Comparison of ENCODE assay signal across 29 cellular contexts in genomic region chr2:189165656-189166380, GRCh38. TPM values are rescaled to one million over a fixed set of nuclear protein-coding genes. Genes with fewer than 3 reads are reported as not detected.
DNase-seq lines count a peak whose midpoint lies in the region; ATAC-seq and TF ChIP-seq lines count a peak whose summit lies in the region.
"Had no signal": no experiment of that assay in that cellular context is flagged by ENCODE, and none has a peak within 500 bp of the region (broad histone marks: within the 10 kb centered on the region; RNA-seq: fewer than 3 reads in every experiment).

No MANE protein-coding gene starts in this region.

- peaks cover 0 to 46% of the 10 kb centered on the region in 2 donors for H3K4me1 ChIP-seq in muscle layer of duodenum (ENCODE audit: control insufficient read depth in 1 of 2, insufficient read depth in 2 of 2, low read length in 2 of 2)
- peaks cover 0 to 96% (median 37%) of the 10 kb centered on the region in 4 donors for H3K4me1 ChIP-seq in tibial artery
- H3K4me1 ChIP-seq: colonic mucosa, neural progenitor cell, prostate gland had no signal

- H3K4me1 Mint-ChIP-seq in HFFc6 (ENCODE audit: low read depth): peaks cover 85% of the 10 kb centered on the region
- H3K4me1 Mint-ChIP-seq: activated naive CD8-positive, alpha-beta T cell treated with anti-CD3 and anti-CD28 coated beads, Interleukin-2, amount 10 ng/mL, durations not matched to agents 7 days and 5 days had no signal

- intact Hi-C loops in tibial artery (cut with DNase I; ENCODE audit: low total_unique reads): no loop called here

- H3K27me3 Mint-ChIP-seq in HFFc6 (ENCODE audit: insufficient read depth): no peaks in the 10 kb centered on the region
- H3K27me3 Mint-ChIP-seq: activated naive CD8-positive, alpha-beta T cell treated with anti-CD3 and anti-CD28 coated beads, Interleukin-2, amount 10 ng/mL, durations not matched to agents 7 days and 5 days; brain had no signal

- H3K9me3 ChIP-seq in muscle layer of duodenum (ENCODE audit: control insufficient read depth in 1 of 2, low read length in 2 of 2) (no peaks in the 10 kb centered on the region), tibial artery (no peaks in the 10 kb centered on the region)
- H3K9me3 ChIP-seq: colonic mucosa, heart left ventricle, prostate gland had no signal

- peak overlapping the region; percentile 32 for H3K27ac ChIP-seq in muscle layer of duodenum (ENCODE audit: low read length)
- H3K27ac ChIP-seq in tibial artery: peak overlapping the region; percentile 16 to 66
- H3K27ac ChIP-seq: colonic mucosa, neural progenitor cell, prostate gland, VCaP had no signal

- H3K4me3 ChIP-seq in astrocyte of the spinal cord (ENCODE audit: low read depth, low read length): no peak overlapping the region
- no peak overlapping the region for H3K4me3 ChIP-seq in muscle layer of duodenum (ENCODE audit: low read depth in 1 of 2, low read length in 2 of 2)
- H3K4me3 ChIP-seq in tibial artery: no peak overlapping the region
- H3K4me3 ChIP-seq: colonic mucosa, neural progenitor cell, prostate gland had no signal

- peak overlapping the region; percentile 76 for H3K4me3 Mint-ChIP-seq in HFFc6
- H3K4me3 Mint-ChIP-seq: activated naive CD8-positive, alpha-beta T cell treated with anti-CD3 and anti-CD28 coated beads, Interleukin-2, amount 10 ng/mL, durations not matched to agents 7 days and 5 days; neural progenitor cell; T-helper 1 cell treated with Interleukin-12 subunit alpha and Interleukin-12 subunit beta and Interleukin-4 antibody, amounts not matched to agents 30 μg/mL and 1 μg/mL, for 36 hours had no signal

- ATAC-seq in GM21825 (IDR thresholded peaks at IDR 0.05; ENCODE audit: unreplicated experiment) (no peak), GM19452 (IDR thresholded peaks at IDR 0.05; ENCODE audit: unreplicated experiment) (no peak)
- ATAC-seq: heart left ventricle, left colon had no signal

- H3K27me3 ChIP-seq in muscle layer of duodenum (ENCODE audit: low read depth, low read length) (no peaks in the 10 kb centered on the region), tibial artery (no peaks in the 10 kb centered on the region)
- H3K27me3 ChIP-seq: colonic mucosa, heart left ventricle, neural progenitor cell had no signal

- peak overlapping the region; percentile 82 for H3K27ac Mint-ChIP-seq in HFFc6
- H3K27ac Mint-ChIP-seq: activated naive CD8-positive, alpha-beta T cell treated with anti-CD3 and anti-CD28 coated beads, Interleukin-2, amount 10 ng/mL, durations not matched to agents 7 days and 5 days; activated T-helper 2 cell treated with anti-CD3 and anti-CD28 coated beads, Interferon-gamma antibody, Interleukin-2, Interleukin-4, amounts not matched to agents 10 μg/mL and 5 μg/mL and 100 μg/mL, durations not matched to agents 14 hours and 24 hours and 36 hours; neural progenitor cell; T-helper 1 cell treated with Interleukin-12 subunit alpha and Interleukin-12 subunit beta and Interleukin-4 antibody, amounts not matched to agents 30 μg/mL and 1 μg/mL, for 36 hours had no signal

- H3K36me3 ChIP-seq in muscle layer of duodenum (ENCODE audit: control insufficient read depth in 1 of 2, insufficient read depth in 2 of 2, low read length in 2 of 2) (no peaks in the 10 kb centered on the region), tibial artery (no peaks in the 10 kb centered on the region)
- H3K36me3 ChIP-seq: colonic mucosa, heart left ventricle, neural progenitor cell, prostate gland had no signal

- TF ChIP-seq CTCF in HFFc6 (IDR thresholded peaks at IDR 0.05) (no peak), astrocyte of the spinal cord (IDR thresholded peaks at IDR 0.05; ENCODE audit: low read depth, low read length) (no peak), tibial artery (IDR thresholded peaks at IDR 0.05) (no peak)

- H3K36me3 Mint-ChIP-seq in HFFc6 (ENCODE audit: low read depth): peaks cover 26% of the 10 kb centered on the region
- H3K36me3 Mint-ChIP-seq: activated naive CD8-positive, alpha-beta T cell treated with anti-CD3 and anti-CD28 coated beads, Interleukin-2, amount 10 ng/mL, durations not matched to agents 7 days and 5 days; brain had no signal

- no peaks in the 10 kb centered on the region for H3K9me3 Mint-ChIP-seq in HFFc6
- H3K9me3 Mint-ChIP-seq: activated naive CD8-positive, alpha-beta T cell treated with anti-CD3 and anti-CD28 coated beads, Interleukin-2, amount 10 ng/mL, durations not matched to agents 7 days and 5 days; activated T-helper 2 cell treated with anti-CD3 and anti-CD28 coated beads, Interferon-gamma antibody, Interleukin-2, Interleukin-4, amounts not matched to agents 10 μg/mL and 5 μg/mL and 100 μg/mL, durations not matched to agents 14 hours and 24 hours and 36 hours; brain; neural progenitor cell; T-helper 1 cell treated with Interleukin-12 subunit alpha and Interleukin-12 subunit beta and Interleukin-4 antibody, amounts not matched to agents 30 μg/mL and 1 μg/mL, for 36 hours had no signal

- in situ Hi-C loops in astrocyte of the spinal cord (cut with HindIII; ENCODE audit: low sequenced_read_pairs): no loop called here

- DNase-seq in HFFc6 (peak; percentile 30), astrocyte of the spinal cord (ENCODE audit: low read depth, low spot score) (peak; percentile 8), tibial artery (no peak), SHP77 (lab: John Stamatoyannopoulos, UW) (no peak), globus pallidus (ENCODE audit: low spot score) (no peak)
- DNase-seq: activated CD4-positive, alpha-beta T cell treated with anti-CD3 and anti-CD28 coated beads, Interleukin-2, amount 50 U/mL, for 1 hour; activated naive CD8-positive, alpha-beta T cell treated with anti-CD3 and anti-CD28 coated beads, Interleukin-2, amount 10 ng/mL, durations not matched to agents 7 days and 5 days; colonic mucosa; DMS79; heart left ventricle; left colon; midbrain; NCI-H1092 treated with DMSO at 0.1 percent for 48 hours; NCI-H1930; NCI-H226; NCI-H82; OCI-M1; SIG-M5; small intestine; stimulated activated naive CD4-positive, alpha-beta T cell had no signal

RNA-seq across cellular contexts. Expression of gene COL5A2, which starts 13.7 kb away (rescaled TPM):
- total RNA-seq in HFFc6 (2021; fragmentation: NEBNext Ultra II Directional; extraction: Animal tissue kit (Norgen Biotek cat#: 25700)): 100 to 1,000 TPM; 265 to 388 (median 303) TPM

Comparison
In these comparisons a context has a peak if more than half of its experiments do, and no peak if none do; other contexts are left out.
1. DNase-seq: peak in HFFc6 (single experiment) and astrocyte of the spinal cord (single experiment); none in tibial artery (0 of 2), SHP77 (0 of 2) and globus pallidus (single experiment).